Comparison of ENCODE assay signal across 12 cellular contexts in genomic region chr11:33779849-33780528, GRCh38. TPM values are rescaled to one million over a fixed set of nuclear protein-coding genes. Genes with fewer than 3 reads are reported as not detected.
A peak's percentile ranks its signal among the peaks of the same experiment; 100 is the strongest.
DNase-seq lines count a peak whose midpoint lies in the region; ATAC-seq and TF ChIP-seq lines count a peak whose summit lies in the region.
"Had no signal": no experiment of that assay in that cellular context is flagged by ENCODE, and none has a peak within 500 bp of the region (broad histone marks: within the 10 kb centered on the region; RNA-seq: fewer than 3 reads in every experiment).

No MANE protein-coding gene starts in this region.

- no peak overlapping the region for H3K4me3 Mint-ChIP-seq in endodermal cell
- H3K4me3 Mint-ChIP-seq: activated CD4-positive, alpha-beta T cell treated with anti-CD3 and anti-CD28 coated beads, Interleukin-2, amount 10 ng/mL, durations not matched to agents 7 days and 5 days; activated naive CD4-positive, alpha-beta T cell treated with anti-CD3 and anti-CD28 coated beads for 36 hours had no signal

- no peaks in the 10 kb centered on the region for H3K36me3 ChIP-seq in endodermal cell (ENCODE audit: control insufficient read depth, insufficient read depth, low read length)
- H3K36me3 ChIP-seq in lower lobe of right lung = no peaks in the 10 kb centered on the region
- no peaks in the 10 kb centered on the region for H3K36me3 ChIP-seq in aorta (ENCODE audit: control insufficient read depth in 1 of 2, insufficient read depth in 2 of 2, low read length in 1 of 2)

- H3K27me3 ChIP-seq in endodermal cell (ENCODE audit: control insufficient read depth, insufficient read depth, low read length, poor library complexity, severe bottlenecking) (peaks cover 34% of the 10 kb centered on the region), lower lobe of right lung (ENCODE audit: low read depth) (peaks cover 10% of the 10 kb centered on the region), aorta (ENCODE audit: control insufficient read depth in 1 of 2, insufficient read depth in 2 of 2, low read length in 1 of 2) (no peaks in the 10 kb centered on the region)

- no peak overlapping the region for H3K27ac ChIP-seq in endodermal cell (ENCODE audit: low read depth, low read length)
- H3K27ac ChIP-seq in lower lobe of right lung = no peak overlapping the region
- no peak overlapping the region for H3K27ac ChIP-seq in aorta (ENCODE audit: low read depth in 1 of 2, low read length in 2 of 2)

- WGBS in endodermal cell (ENCODE audit: insufficient coverage in 1 of 2, insufficient read length in 1 of 2), 2 experiments = 65 to 67% methylated on average over 5 to 7 of the region's 7 CpGs
- 26 to 27% methylated on average over 7 of the region's 7 CpGs for WGBS in aorta, 2 donors

- H3K4me1 ChIP-seq in endodermal cell (ENCODE audit: control insufficient read depth, insufficient read depth, low read length) = peaks cover 5% of the 10 kb centered on the region
- H3K4me1 ChIP-seq in lower lobe of right lung = peaks cover 10% of the 10 kb centered on the region
- H3K4me1 ChIP-seq in aorta (ENCODE audit: control insufficient read depth in 1 of 2, insufficient read depth in 2 of 2, low read length in 2 of 2) = no peaks in the 10 kb centered on the region

- no peaks in the 10 kb centered on the region for H3K9me3 Mint-ChIP-seq in endodermal cell
- H3K9me3 Mint-ChIP-seq: activated CD4-positive, alpha-beta T cell treated with anti-CD3 and anti-CD28 coated beads, Interleukin-2, amount 10 ng/mL, durations not matched to agents 7 days and 5 days; activated naive CD4-positive, alpha-beta T cell treated with anti-CD3 and anti-CD28 coated beads for 36 hours had no signal

- H3K27ac Mint-ChIP-seq in endodermal cell = peak overlapping the region; percentile 59
- H3K27ac Mint-ChIP-seq: activated CD4-positive, alpha-beta T cell treated with anti-CD3 and anti-CD28 coated beads, Interleukin-2, amount 10 ng/mL, durations not matched to agents 7 days and 5 days; activated naive CD4-positive, alpha-beta T cell treated with anti-CD3 and anti-CD28 coated beads for 36 hours had no signal

- ATAC-seq in lower lobe of right lung = peak; percentile 34 to 85
- ATAC-seq in aorta (ENCODE audit: low FRiP score) = peak; percentile 52

- intact Hi-C loops in lower lobe of right lung (cut with DNase I) = no loop called here
- intact Hi-C loops in aorta (cut with DNase I) = no loop called here

- TF ChIP-seq CTCF in endodermal cell (conservative IDR thresholded peaks at IDR 0.05) = no peak
- TF ChIP-seq CTCF in lower lobe of right lung (IDR thresholded peaks at IDR 0.05) = no peak

- no peak overlapping the region for H3K4me3 ChIP-seq in endodermal cell (ENCODE audit: low read length)
- no peak overlapping the region for H3K4me3 ChIP-seq in lower lobe of right lung
- no peak overlapping the region for H3K4me3 ChIP-seq in aorta (ENCODE audit: low read length in 2 of 2)
- H3K4me3 ChIP-seq: lung had no signal

- no peak overlapping the region for H3K9ac ChIP-seq in endodermal cell (ENCODE audit: extremely low read depth, low read length, poor library complexity, severe bottlenecking)

- H3K27me3 Mint-ChIP-seq in endodermal cell (ENCODE audit: insufficient read depth) = peaks cover 28% of the 10 kb centered on the region

- peaks cover 27% of the 10 kb centered on the region for H3K4me1 Mint-ChIP-seq in endodermal cell

- peak; percentile 77 for DNase-seq in LHCN-M2 (ENCODE audit: low read depth)
- peak; percentile 57 for DNase-seq in endodermal cell
- DNase-seq in lower lobe of right lung = no peak
- no peak for DNase-seq in aorta
- DNase-seq in ecto neural progenitor cell (ENCODE audit: low spot score) = no peak
- DNase-seq in NCI-H1436 treated with DMSO at 0.1 percent for 48 hours (lab: John Stamatoyannopoulos, UW) = no peak
- DNase-seq in NCI-H1105 (lab: John Stamatoyannopoulos, UW) = no peak
- DNase-seq: activated CD4-positive, alpha-beta T cell treated with anti-CD3 and anti-CD28 coated beads, Interleukin-2, amount 10 ng/mL, durations not matched to agents 7 days and 5 days; activated naive CD4-positive, alpha-beta T cell treated with anti-CD3 and anti-CD28 coated beads for 36 hours; DMS79; stimulated activated CD4-positive, alpha-beta T cell treated with anti-CD3 and anti-CD28 coated beads, Interleukin-12 subunit alpha, Interleukin-12 subunit beta, amount 100 ng/mL, for 4 hours had no signal

- H3K36me3 Mint-ChIP-seq in endodermal cell (ENCODE audit: low read depth) = no peaks in the 10 kb centered on the region

- no peaks in the 10 kb centered on the region for H3K9me3 ChIP-seq in endodermal cell (ENCODE audit: control insufficient read depth, low read length)
- no peaks in the 10 kb centered on the region for H3K9me3 ChIP-seq in lower lobe of right lung
- H3K9me3 ChIP-seq in aorta (ENCODE audit: control insufficient read depth, low read length) = peaks cover 2% of the 10 kb centered on the region

RNA-seq across cellular contexts. Expression of gene FBXO3, which starts 5.7 kb away (rescaled TPM):
- total RNA-seq in LHCN-M2 (2014; rRNA removed) (23.0 and 28.5 TPM in 2 replicates), endodermal cell (10 to 100 TPM; 12.8 to 15.0 TPM), lower lobe of right lung (32.6 TPM), aorta (10 to 100 TPM; 33.7 to 35.8 TPM)
- polyA plus RNA-seq in LHCN-M2 (2012) = 9.0 TPM
- 30.7 TPM for polyA plus RNA-seq in endodermal cell (2013, experiment 1 of 2)
- 28.3 TPM for polyA plus RNA-seq in endodermal cell (2013, experiment 2 of 2)
- 10 to 100 TPM; 17.8 to 28.2 TPM for polyA plus RNA-seq in aorta

RNA-seq across cellular contexts. Expression of gene CD59, which starts 43.8 kb away (rescaled TPM):
- total RNA-seq in LHCN-M2 (2014; rRNA removed) (827 and 995 TPM in 2 replicates), endodermal cell (100 to 1,000 TPM; 111 to 142 TPM), lower lobe of right lung (816 TPM), aorta (100 to 1,000 TPM; 665 to 881 TPM)
- polyA plus RNA-seq in LHCN-M2 (2012) = 838 TPM
- 89.8 TPM for polyA plus RNA-seq in endodermal cell (2013, experiment 1 of 2)
- polyA plus RNA-seq in endodermal cell (2013, experiment 2 of 2) = 75.8 TPM
- 100 to 1,000 TPM; 213 to 543 TPM for polyA plus RNA-seq in aorta

Comparison
In these comparisons a context has a peak if more than half of its experiments do, and no peak if none do; other contexts are left out.
1. DNase-seq: peak in LHCN-M2 (single experiment) and endodermal cell (single experiment); none in lower lobe of right lung (single experiment), aorta (0 of 2), ecto neural progenitor cell (single experiment), NCI-H1436 treated with DMSO at 0.1 percent for 48 hours (single experiment) and NCI-H1105 (single experiment).